8 cellular contexts compared by ENCODE assay signal in the genomic region with DNA sequence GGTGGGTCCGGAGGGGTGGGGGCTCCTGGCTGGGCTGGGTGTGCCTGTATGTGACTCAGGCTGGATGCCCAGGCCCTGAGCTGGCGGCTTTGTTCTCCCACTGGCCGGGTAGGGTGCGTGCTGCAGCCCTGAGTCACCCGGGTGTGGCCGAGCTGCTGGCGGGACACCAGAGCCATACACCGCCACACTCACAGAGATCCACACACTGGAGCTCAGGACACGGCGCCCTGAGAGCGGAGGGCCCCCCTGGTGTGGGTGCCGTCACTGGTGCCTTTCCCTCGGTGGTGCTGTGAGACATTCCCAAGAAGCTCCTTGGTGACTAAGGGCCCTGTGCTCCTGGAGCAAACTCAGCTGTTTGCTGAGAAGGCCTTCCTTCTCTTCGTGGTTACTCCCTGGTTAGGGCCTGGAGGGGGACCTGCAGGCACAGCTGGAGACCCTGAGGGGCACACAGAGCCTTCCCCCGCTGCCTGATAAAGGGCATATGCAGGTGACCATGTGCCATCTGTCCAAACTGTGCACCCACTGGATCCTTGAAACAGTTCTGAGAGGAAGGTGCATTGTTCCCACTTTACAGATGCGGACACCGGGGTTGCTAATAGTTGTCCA. TPM values are rescaled to one million over a fixed set of nuclear protein-coding genes. Genes with fewer than 3 reads are reported as not detected.
DNase-seq lines count a peak whose midpoint lies in the region; ATAC-seq, FAIRE-seq and TF ChIP-seq lines count a peak whose summit lies in the region.

No MANE protein-coding gene starts in this region.

- H3K4me3 ChIP-seq in fibroblast of lung (replicated peaks in 1 of 4; ENCODE audit: control extremely low read depth in 1 of 4, insufficient read depth in 1 of 4, low read depth in 3 of 4, low read length in 4 of 4) (no peak overlapping the region), pancreas (no peak overlapping the region)

- H3K27ac ChIP-seq in fibroblast of lung (ENCODE audit: insufficient read depth, low read length) (peak overlapping the region; percentile 96), pancreas (peak overlapping the region; percentile 67 to 88 (median 82))

- TF ChIP-seq CTCF in fibroblast of lung (conservative IDR thresholded peaks at IDR 0.05 in 1 of 2, IDR thresholded peaks at IDR 0.05 in 1 of 2; ENCODE audit: low read depth in 1 of 2, low read length in 2 of 2) (no peak), pancreas (IDR thresholded peaks at IDR 0.05) (no peak)

- H3K27me3 ChIP-seq in fibroblast of lung (ENCODE audit: control insufficient read depth, insufficient read depth, low read length) (no peaks in the 10 kb centered on the region), pancreas (no peaks in the 10 kb centered on the region)

- DNase-seq in COLO829 (ENCODE audit: low spot score) (peak; percentile 87), RKO (ENCODE audit: low spot score) (peak; percentile 93), fibroblast of lung (ENCODE audit: low read depth in 2 of 2) (peak; percentile 98 to 100), pancreas (peak in 5 of 6 donors; percentile 73 to 90 (median 81)), NCI-H446 (lab: John Stamatoyannopoulos, UW) (no peak), NK-92 (lab: John Stamatoyannopoulos, UW; ENCODE audit: unreplicated experiment) (no peak), NCI-H345 treated with DMSO at 0.1 percent for 48 hours (lab: John Stamatoyannopoulos, UW; ENCODE audit: unreplicated experiment) (no peak)

- ATAC-seq in pancreas (peak; percentile 66 to 81 (median 74)), GM21529 (IDR thresholded peaks at IDR 0.05; ENCODE audit: unreplicated experiment) (no peak)

- WGBS in pancreas, 2 donors, result 60 to 62% methylated on average over 15 to 17 of the region's 17 CpGs

- H3K36me3 ChIP-seq in fibroblast of lung (ENCODE audit: control insufficient read depth, insufficient read depth, low read length) (no peaks in the 10 kb centered on the region), pancreas (no peaks in the 10 kb centered on the region)

- H2AFZ ChIP-seq in fibroblast of lung (ENCODE audit: low read length), result no peak overlapping the region

- H3K4me2 ChIP-seq in fibroblast of lung (ENCODE audit: extremely low read depth, insufficient read depth, low read length), result no peak overlapping the region

- H3K79me2 ChIP-seq in fibroblast of lung (ENCODE audit: control insufficient read depth, insufficient read depth, low read length), result no peaks in the 10 kb centered on the region

- H3K9ac ChIP-seq in fibroblast of lung (ENCODE audit: insufficient read depth, low read length), result peak overlapping the region; percentile 39

- H4K20me1 ChIP-seq in fibroblast of lung (ENCODE audit: control insufficient read depth, extremely low read depth, insufficient read depth, low read length), result no peaks in the 10 kb centered on the region

- H3K4me1 ChIP-seq in fibroblast of lung (ENCODE audit: control insufficient read depth, extremely low read depth, insufficient read depth, low read length) (peaks cover 33% of the 10 kb centered on the region), pancreas (peaks cover 0 to 6% (median 3%) of the 10 kb centered on the region in 3 donors)

- no peak for FAIRE-seq in pancreas (lab: Jason Lieb, UNC)

- H3K9me3 ChIP-seq in fibroblast of lung (ENCODE audit: control insufficient read depth, insufficient read depth, low read depth, low read length) (no peaks in the 10 kb centered on the region), pancreas (no peaks in the 10 kb centered on the region)

- intact Hi-C loops in pancreas (cut with DNase I), result loop anchor here in 1 of 3 donors (5.0 to 10.0 kb wide), 2 partner anchors 720 to 837 kb away; no protein-coding TSS in a partner anchor

RNA-seq across cellular contexts. Expression of a gene that starts 44.3 kb away (rescaled TPM):
- under 0.01 and 0.17 TPM in 2 replicates for total RNA-seq in fibroblast of lung
- 0.90 and 1.0 TPM in 2 replicates for polyA plus RNA-seq in fibroblast of lung
- polyA plus RNA-seq in fibroblast of lung (2012), result 0.83 and 1.1 TPM in 2 replicates
- 0.89 and 1.5 TPM in 2 replicates for polyA minus RNA-seq in fibroblast of lung (ENCODE audit: low replicate concordance)
- total RNA-seq in pancreas, result 10 to 100 TPM in 3 of 6 donors, 1 to 10 TPM in 3; 4.8 to 18.3 (median 9.0) TPM
- 1 to 10 TPM; 8.1 to 9.1 TPM for polyA plus RNA-seq in pancreas

Comparison
In these comparisons a context has a peak if more than half of its experiments do, and no peak if none do; other contexts are left out.
1. DNase-seq: peak in COLO829 (single experiment), RKO (single experiment), fibroblast of lung (2 of 2) and pancreas (5 of 6); none in NCI-H446 (0 of 2), NK-92 (single experiment) and NCI-H345 treated with DMSO at 0.1 percent for 48 hours (single experiment).